In genomic region chr12:25648460-25648859, GRCh38 we compare ENCODE assay signal across 1 cellular context.
TF ChIP-seq lines count a peak whose summit lies in the region.

No MANE protein-coding gene starts in this region.

TF ChIP-seq in HEK293, 187 proteins besides CTCF, POLR2A, EP300 and RAD21 (continued from another document and continues in another):
- TF ChIP-seq ZBTB48 (tag by site-specific recombination; IDR thresholded peaks at IDR 0.05), result no peak
- no peak for TF ChIP-seq ZNF223 (tag by site-specific recombination; IDR thresholded peaks at IDR 0.05)
- no peak for TF ChIP-seq ZNF23 (tag by site-specific recombination; IDR thresholded peaks at IDR 0.05; ENCODE audit: borderline replicate concordance)
- TF ChIP-seq ZNF132 (tag by site-specific recombination; IDR thresholded peaks at IDR 0.05; ENCODE audit: borderline replicate concordance), result no peak
- TF ChIP-seq ZNF350 (tag by site-specific recombination; IDR thresholded peaks at IDR 0.05), result no peak
- no peak for TF ChIP-seq ZNF146 (tag by site-specific recombination; IDR thresholded peaks at IDR 0.05)
- no peak for TF ChIP-seq KLF16 (tag by site-specific recombination; IDR thresholded peaks at IDR 0.05)
- TF ChIP-seq, protein P1, sequence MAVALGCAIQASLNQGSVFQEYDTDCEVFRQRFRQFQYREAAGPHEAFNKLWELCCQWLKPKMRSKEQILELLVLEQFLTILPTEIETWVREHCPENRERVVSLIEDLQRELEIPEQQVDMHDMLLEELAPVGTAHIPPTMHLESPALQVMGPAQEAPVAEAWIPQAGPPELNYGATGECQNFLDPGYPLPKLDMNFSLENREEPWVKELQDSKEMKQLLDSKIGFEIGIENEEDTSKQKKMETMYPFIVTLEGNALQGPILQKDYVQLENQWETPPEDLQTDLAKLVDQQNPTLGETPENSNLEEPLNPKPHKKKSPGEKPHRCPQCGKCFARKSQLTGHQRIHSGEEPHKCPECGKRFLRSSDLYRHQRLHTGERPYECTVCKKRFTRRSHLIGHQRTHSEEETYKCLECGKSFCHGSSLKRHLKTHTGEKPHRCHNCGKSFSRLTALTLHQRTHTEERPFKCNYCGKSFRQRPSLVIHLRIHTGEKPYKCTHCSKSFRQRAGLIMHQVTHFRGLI (tag by site-specific recombination; IDR thresholded peaks at IDR 0.05), result no peak; the same call in 1 of the 2 replicates
- TF ChIP-seq, protein P2, sequence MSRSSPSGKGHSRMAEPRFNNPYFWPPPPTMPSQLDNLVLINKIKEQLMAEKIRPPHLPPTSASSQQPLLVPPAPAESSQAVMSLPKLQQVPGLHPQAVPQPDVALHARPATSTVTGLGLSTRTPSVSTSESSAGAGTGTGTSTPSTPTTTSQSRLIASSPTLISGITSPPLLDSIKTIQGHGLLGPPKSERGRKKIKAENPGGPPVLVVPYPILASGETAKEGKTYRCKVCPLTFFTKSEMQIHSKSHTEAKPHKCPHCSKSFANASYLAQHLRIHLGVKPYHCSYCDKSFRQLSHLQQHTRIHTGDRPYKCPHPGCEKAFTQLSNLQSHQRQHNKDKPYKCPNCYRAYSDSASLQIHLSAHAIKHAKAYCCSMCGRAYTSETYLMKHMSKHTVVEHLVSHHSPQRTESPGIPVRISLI (tag by site-specific recombination; IDR thresholded peaks at IDR 0.05), result no peak
- no peak for TF ChIP-seq ZFHX2 (tag by site-specific recombination; conservative IDR thresholded peaks at IDR 0.05)
- TF ChIP-seq ZNF776 (tag by site-specific recombination; IDR thresholded peaks at IDR 0.05; ENCODE audit: borderline replicate concordance), result no peak
- TF ChIP-seq ZBTB20 (tag by site-specific recombination; IDR thresholded peaks at IDR 0.05), result peak; percentile 97
- no peak for TF ChIP-seq ZNF266 (tag by site-specific recombination; IDR thresholded peaks at IDR 0.05; ENCODE audit: low read depth)
- TF ChIP-seq ZNF19 (tag by site-specific recombination; IDR thresholded peaks at IDR 0.05; ENCODE audit: low read depth), result no peak
- TF ChIP-seq ZNF202 (tag by site-specific recombination; IDR thresholded peaks at IDR 0.05; ENCODE audit: borderline replicate concordance), result no peak
- TF ChIP-seq, protein P3, sequence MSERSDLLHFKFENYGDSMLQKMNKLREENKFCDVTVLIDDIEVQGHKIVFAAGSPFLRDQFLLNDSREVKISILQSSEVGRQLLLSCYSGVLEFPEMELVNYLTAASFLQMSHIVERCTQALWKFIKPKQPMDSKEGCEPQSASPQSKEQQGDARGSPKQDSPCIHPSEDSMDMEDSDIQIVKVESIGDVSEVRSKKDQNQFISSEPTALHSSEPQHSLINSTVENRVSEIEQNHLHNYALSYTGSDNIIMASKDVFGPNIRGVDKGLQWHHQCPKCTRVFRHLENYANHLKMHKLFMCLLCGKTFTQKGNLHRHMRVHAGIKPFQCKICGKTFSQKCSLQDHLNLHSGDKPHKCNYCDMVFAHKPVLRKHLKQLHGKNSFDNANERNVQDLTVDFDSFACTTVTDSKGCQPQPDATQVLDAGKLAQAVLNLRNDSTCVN (tag by site-specific recombination; optimal IDR thresholded peaks at IDR 0.05), result no peak
- no peak for TF ChIP-seq ZNF248 (tag by site-specific recombination; IDR thresholded peaks at IDR 0.05)
- TF ChIP-seq SP3 (tag by site-specific recombination; IDR thresholded peaks at IDR 0.05), result peak; percentile 13; the same call in 1 of the 2 replicates
- no peak for TF ChIP-seq REPIN1 (tag by site-specific recombination; IDR thresholded peaks at IDR 0.05; ENCODE audit: low read depth)
- TF ChIP-seq ZNF18 (tag by site-specific recombination; IDR thresholded peaks at IDR 0.05), result no peak
- no peak for TF ChIP-seq ZNF585B (tag by site-specific recombination; IDR thresholded peaks at IDR 0.05)
- TF ChIP-seq BCL11B (tag by site-specific recombination; IDR thresholded peaks at IDR 0.05; ENCODE audit: low read depth), result no peak
- TF ChIP-seq ZSCAN30 (tag by site-specific recombination; IDR thresholded peaks at IDR 0.05), result no peak
- no peak for TF ChIP-seq KLF10 (tag by site-specific recombination; IDR thresholded peaks at IDR 0.05)
- no peak for TF ChIP-seq ZNF24 (tag by site-specific recombination; IDR thresholded peaks at IDR 0.05)
- TF ChIP-seq ZNF366 (tag by site-specific recombination; conservative IDR thresholded peaks at IDR 0.05), result no peak
- TF ChIP-seq BCL6B (tag by site-specific recombination; IDR thresholded peaks at IDR 0.05), result no peak
- no peak for TF ChIP-seq BCL11A (tag by site-specific recombination; IDR thresholded peaks at IDR 0.05; ENCODE audit: low read depth)
- no peak for TF ChIP-seq ZBTB1 (tag by site-specific recombination; IDR thresholded peaks at IDR 0.05)
- peak; percentile 96 for TF ChIP-seq ZBTB17 (tag by site-specific recombination; IDR thresholded peaks at IDR 0.05)
- no peak for TF ChIP-seq ZNF791 (tag by site-specific recombination; IDR thresholded peaks at IDR 0.05)
- no peak for TF ChIP-seq SCRT2 (tag by site-specific recombination; IDR thresholded peaks at IDR 0.05)
- TF ChIP-seq ZSCAN16 (tag by site-specific recombination; IDR thresholded peaks at IDR 0.05), result peak; percentile 87
- TF ChIP-seq ZNF214 (tag by site-specific recombination; IDR thresholded peaks at IDR 0.05; ENCODE audit: borderline replicate concordance), result no peak
- TF ChIP-seq YY2 (tag by site-specific recombination; IDR thresholded peaks at IDR 0.05), result no peak
- TF ChIP-seq ZNF16 (tag by site-specific recombination; IDR thresholded peaks at IDR 0.05; ENCODE audit: low read depth), result no peak
- TF ChIP-seq, protein P4, sequence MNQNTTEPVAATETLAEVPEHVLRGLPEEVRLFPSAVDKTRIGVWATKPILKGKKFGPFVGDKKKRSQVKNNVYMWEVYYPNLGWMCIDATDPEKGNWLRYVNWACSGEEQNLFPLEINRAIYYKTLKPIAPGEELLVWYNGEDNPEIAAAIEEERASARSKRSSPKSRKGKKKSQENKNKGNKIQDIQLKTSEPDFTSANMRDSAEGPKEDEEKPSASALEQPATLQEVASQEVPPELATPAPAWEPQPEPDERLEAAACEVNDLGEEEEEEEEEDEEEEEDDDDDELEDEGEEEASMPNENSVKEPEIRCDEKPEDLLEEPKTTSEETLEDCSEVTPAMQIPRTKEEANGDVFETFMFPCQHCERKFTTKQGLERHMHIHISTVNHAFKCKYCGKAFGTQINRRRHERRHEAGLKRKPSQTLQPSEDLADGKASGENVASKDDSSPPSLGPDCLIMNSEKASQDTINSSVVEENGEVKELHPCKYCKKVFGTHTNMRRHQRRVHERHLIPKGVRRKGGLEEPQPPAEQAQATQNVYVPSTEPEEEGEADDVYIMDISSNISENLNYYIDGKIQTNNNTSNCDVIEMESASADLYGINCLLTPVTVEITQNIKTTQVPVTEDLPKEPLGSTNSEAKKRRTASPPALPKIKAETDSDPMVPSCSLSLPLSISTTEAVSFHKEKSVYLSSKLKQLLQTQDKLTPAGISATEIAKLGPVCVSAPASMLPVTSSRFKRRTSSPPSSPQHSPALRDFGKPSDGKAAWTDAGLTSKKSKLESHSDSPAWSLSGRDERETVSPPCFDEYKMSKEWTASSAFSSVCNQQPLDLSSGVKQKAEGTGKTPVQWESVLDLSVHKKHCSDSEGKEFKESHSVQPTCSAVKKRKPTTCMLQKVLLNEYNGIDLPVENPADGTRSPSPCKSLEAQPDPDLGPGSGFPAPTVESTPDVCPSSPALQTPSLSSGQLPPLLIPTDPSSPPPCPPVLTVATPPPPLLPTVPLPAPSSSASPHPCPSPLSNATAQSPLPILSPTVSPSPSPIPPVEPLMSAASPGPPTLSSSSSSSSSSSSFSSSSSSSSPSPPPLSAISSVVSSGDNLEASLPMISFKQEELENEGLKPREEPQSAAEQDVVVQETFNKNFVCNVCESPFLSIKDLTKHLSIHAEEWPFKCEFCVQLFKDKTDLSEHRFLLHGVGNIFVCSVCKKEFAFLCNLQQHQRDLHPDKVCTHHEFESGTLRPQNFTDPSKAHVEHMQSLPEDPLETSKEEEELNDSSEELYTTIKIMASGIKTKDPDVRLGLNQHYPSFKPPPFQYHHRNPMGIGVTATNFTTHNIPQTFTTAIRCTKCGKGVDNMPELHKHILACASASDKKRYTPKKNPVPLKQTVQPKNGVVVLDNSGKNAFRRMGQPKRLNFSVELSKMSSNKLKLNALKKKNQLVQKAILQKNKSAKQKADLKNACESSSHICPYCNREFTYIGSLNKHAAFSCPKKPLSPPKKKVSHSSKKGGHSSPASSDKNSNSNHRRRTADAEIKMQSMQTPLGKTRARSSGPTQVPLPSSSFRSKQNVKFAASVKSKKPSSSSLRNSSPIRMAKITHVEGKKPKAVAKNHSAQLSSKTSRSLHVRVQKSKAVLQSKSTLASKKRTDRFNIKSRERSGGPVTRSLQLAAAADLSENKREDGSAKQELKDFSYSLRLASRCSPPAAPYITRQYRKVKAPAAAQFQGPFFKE (tag by site-specific recombination; IDR thresholded peaks at IDR 0.05; ENCODE audit: borderline replicate concordance), result no peak
- peak; percentile 99 for TF ChIP-seq ZNF600 (tag by site-specific recombination; IDR thresholded peaks at IDR 0.05)
- no peak for TF ChIP-seq MZF1 (tag by site-specific recombination; IDR thresholded peaks at IDR 0.05; ENCODE audit: borderline replicate concordance)
- TF ChIP-seq ZNF335 (tag by site-specific recombination; conservative IDR thresholded peaks at IDR 0.05), result peak; percentile 95
- TF ChIP-seq ZNF157 (tag by site-specific recombination; IDR thresholded peaks at IDR 0.05), result no peak
- TF ChIP-seq ZBTB10 (tag by site-specific recombination; IDR thresholded peaks at IDR 0.05), result no peak
- TF ChIP-seq AEBP2 (tag by site-specific recombination; IDR thresholded peaks at IDR 0.05; ENCODE audit: borderline replicate concordance), result no peak
- TF ChIP-seq ZNF416 (tag by site-specific recombination; IDR thresholded peaks at IDR 0.05), result no peak
- TF ChIP-seq RBAK (tag by site-specific recombination; IDR thresholded peaks at IDR 0.05), result no peak
- no peak for TF ChIP-seq ZNF239 (tag by site-specific recombination; IDR thresholded peaks at IDR 0.05)
- no peak for TF ChIP-seq ZNF155 (tag by site-specific recombination; IDR thresholded peaks at IDR 0.05)
- peak; percentile 86; the same call in 1 of the 2 replicates for TF ChIP-seq TRIM28 (IDR thresholded peaks at IDR 0.05; ENCODE audit: borderline replicate concordance, low read length)
- TF ChIP-seq ZNF211 (tag by site-specific recombination; IDR thresholded peaks at IDR 0.05; ENCODE audit: low read depth), result no peak
- no peak for TF ChIP-seq ZNF175 (tag by site-specific recombination; IDR thresholded peaks at IDR 0.05)
- no peak for TF ChIP-seq SALL2 (tag by site-specific recombination; IDR thresholded peaks at IDR 0.05; ENCODE audit: borderline replicate concordance)
- TF ChIP-seq, protein P5, sequence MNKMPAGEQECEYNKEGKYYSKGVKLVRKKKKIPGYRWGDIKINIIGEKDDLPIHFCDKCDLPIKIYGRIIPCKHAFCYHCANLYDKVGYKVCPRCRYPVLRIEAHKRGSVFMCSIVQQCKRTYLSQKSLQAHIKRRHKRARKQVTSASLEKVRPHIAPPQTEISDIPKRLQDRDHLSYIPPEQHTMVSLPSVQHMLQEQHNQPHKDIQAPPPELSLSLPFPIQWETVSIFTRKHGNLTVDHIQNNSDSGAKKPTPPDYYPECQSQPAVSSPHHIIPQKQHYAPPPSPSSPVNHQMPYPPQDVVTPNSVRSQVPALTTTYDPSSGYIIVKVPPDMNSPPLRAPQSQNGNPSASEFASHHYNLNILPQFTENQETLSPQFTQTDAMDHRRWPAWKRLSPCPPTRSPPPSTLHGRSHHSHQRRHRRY (tag by site-specific recombination; IDR thresholded peaks at IDR 0.05), result no peak
